In the genomic region with DNA sequence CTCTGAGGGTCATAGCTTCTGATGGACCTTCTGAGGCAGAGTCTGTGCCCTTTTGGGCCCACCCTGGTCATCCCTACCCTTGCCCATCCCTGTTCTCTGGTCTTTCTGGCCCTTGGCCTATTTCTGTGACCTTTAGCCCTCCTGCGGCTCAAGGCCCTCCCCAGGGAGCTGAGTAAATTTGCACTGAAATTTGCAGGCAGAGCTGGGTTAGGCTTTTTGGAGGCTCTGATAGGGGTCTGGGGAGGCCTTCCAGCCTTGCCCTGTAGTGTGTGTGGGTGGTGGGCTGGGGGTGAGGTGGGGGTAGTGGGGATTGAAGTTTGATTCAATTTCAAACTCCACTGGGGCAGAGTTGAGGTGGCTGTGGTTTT, we compare ENCODE assay signal across 14 cellular contexts. TPM values are rescaled to one million over a fixed set of nuclear protein-coding genes. Genes with fewer than 3 reads are reported as not detected.
A peak's percentile ranks its signal among the peaks of the same experiment; 100 is the strongest.
DNase-seq lines count a peak whose midpoint lies in the region; ATAC-seq, FAIRE-seq and TF ChIP-seq lines count a peak whose summit lies in the region.
"Had no signal": no experiment of that assay in that cellular context is flagged by ENCODE, and none has a peak within 500 bp of the region (broad histone marks: within the 10 kb centered on the region; RNA-seq: fewer than 3 reads in every experiment).

No MANE protein-coding gene starts in this region.

- 0% methylated on average over 1 of the region's 1 CpG for WGBS in GM12878 (ENCODE audit: insufficient coverage, insufficient replicate concordance, low lambda C conversion rate, missing lambda C conversion rate)

- DNase-seq in left ventricle myocardium inferior: peak; percentile 16
- no peak for DNase-seq in Right ventricle myocardium inferior (ENCODE audit: missing footprints)
- no peak for DNase-seq in GM12878 (ENCODE audit: low read depth, low spot score)
- DNase-seq in naive thymus-derived CD4-positive, alpha-beta T cell: no peak
- DNase-seq in upper lobe of right lung: no peak
- DNase-seq in NK-92 (lab: John Stamatoyannopoulos, UW; ENCODE audit: unreplicated experiment): no peak
- DNase-seq in ureter (ENCODE audit: low spot score): no peak
- DNase-seq: NCI-H2171 had no signal

- TF ChIP-seq CTCF in left ventricle myocardium inferior (IDR thresholded peaks at IDR 0.05; ENCODE audit: borderline replicate concordance): no peak
- no peak for TF ChIP-seq CTCF in GM12878 (IDR thresholded peaks at IDR 0.05 in 2 of 3, conservative IDR thresholded peaks at IDR 0.05 in 1 of 3; ENCODE audit: control insufficient read depth in 2 of 3, extremely low read depth in 1 of 3, insufficient read depth in 1 of 3, low read depth in 3 of 3, low read length in 3 of 3)
- no peak for TF ChIP-seq CTCF in upper lobe of right lung (IDR thresholded peaks at IDR 0.05)

- no peak for ATAC-seq in Right ventricle myocardium inferior
- no peak for ATAC-seq in GM12878
- no peak for ATAC-seq in naive thymus-derived CD4-positive, alpha-beta T cell
- no peak for ATAC-seq in upper lobe of right lung
- no peak for ATAC-seq in activated CD4-positive, CD25-positive, alpha-beta regulatory T cell treated with anti-CD3 and anti-CD28 coated beads, Interleukin-2, amount 50 U/mL, for 24 hours
- ATAC-seq: HCT116 had no signal

- H3K4me1 ChIP-seq in left ventricle myocardium inferior (peaks cover 100% of the 10 kb centered on the region), GM12878 (ENCODE audit: control insufficient read depth, insufficient read depth, low read length) (peaks cover 62% of the 10 kb centered on the region), upper lobe of right lung (peaks cover 97% of the 10 kb centered on the region)
- peaks cover 81 to 88% of the 10 kb centered on the region in 2 donors for H3K4me1 ChIP-seq in naive thymus-derived CD4-positive, alpha-beta T cell (ENCODE audit: control insufficient read depth in 2 of 2, insufficient read depth in 2 of 2, low read length in 2 of 2)

- BruUV-seq in GM12878 (replicated peaks; lab: Mats Ljungman, UMichigan): no TSS peak

- in situ Hi-C loops in GM12878 (cut with MboI): loop anchor here (10.0 kb wide), 1 partner anchor 1348 kb away; no protein-coding TSS in a partner anchor

- H3K36me3 Mint-ChIP-seq in naive thymus-derived CD4-positive, alpha-beta T cell: peaks cover 0 to 17% (median 9%) of the 10 kb centered on the region in 5 donors

- peak overlapping the region; percentile 100 for H3K4me2 ChIP-seq in GM12878 (ENCODE audit: control insufficient read depth, insufficient read depth)

- TF ChIP-seq RAD21 in GM12878 (IDR thresholded peaks at IDR 0.05; ENCODE audit: insufficient read depth, low read depth, low read length): no peak

- H3K4me3 ChIP-seq in left ventricle myocardium inferior: no peak overlapping the region
- peak overlapping the region; percentile 74 for H3K4me3 ChIP-seq in GM12878
- H3K4me3 ChIP-seq in naive thymus-derived CD4-positive, alpha-beta T cell (ENCODE audit: low read length): peak overlapping the region; percentile 47
- H3K4me3 ChIP-seq in upper lobe of right lung: no peak overlapping the region
- H3K4me3 ChIP-seq: SK-N-MC had no signal

- no peak for TF ChIP-seq EP300 in GM12878 (IDR thresholded peaks at IDR 0.05; ENCODE audit: borderline replicate concordance in 1 of 2, control insufficient read depth in 1 of 2, low read depth in 2 of 2, low read length in 2 of 2)

- POLR2A ChIA-PET in GM12878 (lab: Charles Lee): interaction anchor here (0.7 to 7.0 kb wide), 5 partner anchors 9 to 108 kb away, joined by 3 to 123 read pairs (median 6); a partner anchor contains a TSS
- POLR2A ChIA-PET in naive thymus-derived CD4-positive, alpha-beta T cell (lab: Charles Lee): interaction anchor here (0.5 to 34.9 kb wide), 8 partner anchors 5 to 1362 kb away, joined by 3 to 742 read pairs (median 5); a partner anchor contains a TSS

- FAIRE-seq in GM12878 (lab: Jason Lieb, UNC): no peak

- H3K4me3 Mint-ChIP-seq in naive thymus-derived CD4-positive, alpha-beta T cell: peak overlapping the region; percentile 80 to 97 (median 88)

- H3K27ac Mint-ChIP-seq in naive thymus-derived CD4-positive, alpha-beta T cell: peak overlapping the region; percentile 93 to 100 (median 99)

- peaks cover 73 to 97% (median 93%) of the 10 kb centered on the region in 7 donors for H3K4me1 Mint-ChIP-seq in naive thymus-derived CD4-positive, alpha-beta T cell

- no peak for TF ChIP-seq POLR2A in GM12878 (IDR thresholded peaks at IDR 0.05; ENCODE audit: low read depth, low read length)

- H2AFZ ChIP-seq in GM12878 (ENCODE audit: control insufficient read depth, low read depth, low read length): no peak overlapping the region

- peaks cover 0 to 10% (median 0%) of the 10 kb centered on the region in 11 donors for H3K9me3 Mint-ChIP-seq in naive thymus-derived CD4-positive, alpha-beta T cell

- peaks cover 0 to 9% (median 0%) of the 10 kb centered on the region in 5 donors for H3K27me3 Mint-ChIP-seq in naive thymus-derived CD4-positive, alpha-beta T cell

- peak overlapping the region; percentile 75 for H3K9ac ChIP-seq in GM12878 (ENCODE audit: control insufficient read depth, insufficient read depth, low read length)

- no peaks in the 10 kb centered on the region for H3K9me3 ChIP-seq in left ventricle myocardium inferior (replicated peaks)
- H3K9me3 ChIP-seq in GM12878 (replicated peaks; ENCODE audit: control insufficient read depth, insufficient read depth, low read length): no peaks in the 10 kb centered on the region
- no peaks in the 10 kb centered on the region for H3K9me3 ChIP-seq in naive thymus-derived CD4-positive, alpha-beta T cell (ENCODE audit: control insufficient read depth in 2 of 3, low read length in 3 of 3)
- no peaks in the 10 kb centered on the region for H3K9me3 ChIP-seq in upper lobe of right lung

- SMC1A ChIA-PET in GM12878 (lab: Charles Lee; ENCODE audit: uncharacterized antibody, unreplicated experiment): interaction anchor here (1.1 to 11.2 kb wide), 7 partner anchors 10 to 36 kb away, joined by 4 to 172 read pairs (median 5); a partner anchor contains a TSS

- no peaks in the 10 kb centered on the region for H3K27me3 ChIP-seq in left ventricle myocardium inferior (ENCODE audit: low read depth)
- no peaks in the 10 kb centered on the region for H3K27me3 ChIP-seq in GM12878 (replicated peaks in 1 of 2; ENCODE audit: control insufficient read depth in 2 of 2, insufficient read depth in 2 of 2, low read length in 1 of 2)
- no peaks in the 10 kb centered on the region for H3K27me3 ChIP-seq in naive thymus-derived CD4-positive, alpha-beta T cell (ENCODE audit: control insufficient read depth in 2 of 2, insufficient read depth in 2 of 2, low read length in 2 of 2)
- no peaks in the 10 kb centered on the region for H3K27me3 ChIP-seq in upper lobe of right lung

- H3K36me3 ChIP-seq in left ventricle myocardium inferior (peaks cover 7% of the 10 kb centered on the region), GM12878 (ENCODE audit: control insufficient read depth in 2 of 2, insufficient read depth in 2 of 2, low read length in 1 of 2) (peaks cover 9 to 12% of the 10 kb centered on the region in 2 experiments; a peak in 3 of 4 replicates), upper lobe of right lung (peaks cover 8% of the 10 kb centered on the region)
- peaks cover 0 to 7% (median 0%) of the 10 kb centered on the region in 3 experiments for H3K36me3 ChIP-seq in naive thymus-derived CD4-positive, alpha-beta T cell (ENCODE audit: control insufficient read depth in 2 of 3, insufficient read depth in 3 of 3, low read length in 3 of 3)

- H3K27ac ChIP-seq in left ventricle myocardium inferior (replicated peaks) (peak overlapping the region; percentile 90), GM12878 (ENCODE audit: control insufficient read depth, insufficient read depth) (peak overlapping the region; percentile 96), upper lobe of right lung (peak overlapping the region; percentile 71)
- peak overlapping the region; percentile 91 for H3K27ac ChIP-seq in naive thymus-derived CD4-positive, alpha-beta T cell (ENCODE audit: low read depth, low read length)
- H3K27ac ChIP-seq: C4-2B, HL-60, SK-N-MC had no signal

- intact Hi-C loops in left ventricle myocardium inferior (cut with micrococcal nuclease) (no loop called here), Right ventricle myocardium inferior (cut with DNase I) (no loop called here), GM12878 (cut with micrococcal nuclease; ENCODE audit: unreplicated experiment) (no loop called here), upper lobe of right lung (cut with DNase I) (no loop called here)
- intact Hi-C loops in naive thymus-derived CD4-positive, alpha-beta T cell (cut with micrococcal nuclease): loop anchor here (1.0 kb wide), 3 partner anchors 7 to 14 kb away; no protein-coding TSS in a partner anchor

- RAD21 ChIA-PET in GM12878 (lab: Charles Lee; ENCODE audit: unreplicated experiment): interaction anchor here (1.5 to 12.6 kb wide), 6 partner anchors 12 to 108 kb away, joined by 3 to 156 read pairs (median 13); a partner anchor contains a TSS

- CTCF ChIA-PET in GM12878 (lab: Yijun Ruan, JAX): interaction anchor here (1.2 to 6.6 kb wide), 12 partner anchors 8 to 214 kb away, joined by 3 to 58 read pairs (median 6); a partner anchor contains a TSS
- CTCF ChIA-PET in naive thymus-derived CD4-positive, alpha-beta T cell (lab: Charles Lee): interaction anchor here (0.6 to 5.1 kb wide), 10 partner anchors 8 to 28 kb away, joined by 3 to 26 read pairs (median 5); a partner anchor contains a TSS

- no peaks in the 10 kb centered on the region for H4K20me1 ChIP-seq in GM12878 (ENCODE audit: control insufficient read depth, insufficient read depth)

- peaks cover 94% of the 10 kb centered on the region for H3K79me2 ChIP-seq in GM12878 (ENCODE audit: control insufficient read depth, insufficient read depth, low read length)

RNA-seq across cellular contexts. Expression of a gene that starts 17.8 kb away (rescaled TPM):
- total RNA-seq in left ventricle myocardium inferior: 17.1 TPM
- total RNA-seq in Right ventricle myocardium inferior: 17.9 TPM
- 30.5 and 34.4 TPM in 2 replicates for total RNA-seq in GM12878 (2013; cell fraction: nucleolus; rRNA removed)
- total RNA-seq in GM12878 (2014; rRNA removed): 15.5 and 17.3 TPM in 2 replicates
- total RNA-seq in GM12878 (2014; rRNA removed; fragmentation: Illumina TruSeq; extraction: Trizol): 7.7 and 9.7 TPM in 2 replicates
- 33.6 and 34.8 TPM in 2 replicates for total RNA-seq in GM12878 (2021)
- 12.0 TPM for polyA plus RNA-seq in GM12878 (2011; ENCODE audit: low read depth)
- polyA plus RNA-seq in GM12878 (2011; rRNA removed): 3.1 and 7.8 TPM in 2 replicates
- polyA plus RNA-seq in GM12878 (2011; cell fraction: cytosol; rRNA removed): 10.0 and 13.4 TPM in 2 replicates
- polyA plus RNA-seq in GM12878 (2011; cell fraction: nucleus; rRNA removed): 29.2 and 38.2 TPM in 2 replicates
- 23.0 and 26.5 TPM in 2 replicates for polyA plus RNA-seq in GM12878 (2012)
- polyA plus RNA-seq in GM12878 (2014; fragmentation: Illumina TruSeq; extraction: Trizol): 8.0 and 23.8 TPM in 2 replicates
- under 1 TPM; 0.13 to 0.16 TPM for polyA plus RNA-seq in GM12878 (2014; fragmentation: Nextera tagmentation; extraction: Ambion mirVana)
- polyA plus RNA-seq in GM12878 (2014; rRNA removed): 14.3 and 20.2 TPM in 2 replicates
- 10 to 100 TPM; 12.9 to 15.4 TPM for polyA plus RNA-seq in GM12878 (2016; fragmentation: Nextera tagmentation; extraction: Ambion mirVana)
- polyA minus RNA-seq in GM12878 (2011; rRNA and poly(A)+ RNA removed): 8.7 and 13.7 TPM in 2 replicates
- polyA minus RNA-seq in GM12878 (2011; cell fraction: cytosol; rRNA and poly(A)+ RNA removed): 15.1 and 20.3 TPM in 2 replicates
- polyA minus RNA-seq in GM12878 (2011; cell fraction: nucleus; rRNA and poly(A)+ RNA removed): 9.7 and 15.5 TPM in 2 replicates
- total RNA-seq in naive thymus-derived CD4-positive, alpha-beta T cell: 100 to 1,000 TPM in 1 of 5 experiments, 10 to 100 TPM in 4; 40.0 to 115 (median 43.8) TPM
- 10 to 100 TPM in 1 of 2 donors, 1 to 10 TPM in 1; 6.7 to 16.5 TPM for polyA plus RNA-seq in naive thymus-derived CD4-positive, alpha-beta T cell
- total RNA-seq in upper lobe of right lung: 69.7 TPM
- total RNA-seq in ureter: 34.9 TPM

RNA-seq across cellular contexts. Expression of a gene that starts 37.7 kb away (rescaled TPM):
- 0.88 TPM for total RNA-seq in left ventricle myocardium inferior
- total RNA-seq in Right ventricle myocardium inferior: 0.92 TPM
- not detected in 2 replicates for total RNA-seq in GM12878 (2013; cell fraction: nucleolus; rRNA removed)
- total RNA-seq in GM12878 (2014; rRNA removed): not detected in 2 replicates
- not detected in 2 replicates for total RNA-seq in GM12878 (2014; rRNA removed; fragmentation: Illumina TruSeq; extraction: Trizol)
- total RNA-seq in GM12878 (2021): not detected in 2 replicates
- polyA plus RNA-seq in GM12878 (2011; ENCODE audit: low read depth): not detected
- not detected in 2 replicates for polyA plus RNA-seq in GM12878 (2011; rRNA removed)
- not detected in 2 replicates for polyA plus RNA-seq in GM12878 (2011; cell fraction: cytosol; rRNA removed)
- polyA plus RNA-seq in GM12878 (2011; cell fraction: nucleus; rRNA removed): not detected in 2 replicates
- not detected in 2 replicates for polyA plus RNA-seq in GM12878 (2012)
- not detected in 2 replicates for polyA plus RNA-seq in GM12878 (2014; fragmentation: Illumina TruSeq; extraction: Trizol)
- not detected for polyA plus RNA-seq in GM12878 (2014; fragmentation: Nextera tagmentation; extraction: Ambion mirVana)
- not detected in 2 replicates for polyA plus RNA-seq in GM12878 (2014; rRNA removed)
- 1 to 10 TPM in 1 of 2 experiments, not detected in 1; 1.6 TPM for polyA plus RNA-seq in GM12878 (2016; fragmentation: Nextera tagmentation; extraction: Ambion mirVana)
- polyA minus RNA-seq in GM12878 (2011; rRNA and poly(A)+ RNA removed): not detected in 2 replicates
- polyA minus RNA-seq in GM12878 (2011; cell fraction: cytosol; rRNA and poly(A)+ RNA removed): not detected in 2 replicates
- not detected in 2 replicates for polyA minus RNA-seq in GM12878 (2011; cell fraction: nucleus; rRNA and poly(A)+ RNA removed)
- under 1 TPM in 1 of 5 experiments, not detected in 4; 0.27 TPM for total RNA-seq in naive thymus-derived CD4-positive, alpha-beta T cell
- not detected for polyA plus RNA-seq in naive thymus-derived CD4-positive, alpha-beta T cell
- total RNA-seq in upper lobe of right lung: 2.8 TPM
- 2.0 TPM for total RNA-seq in ureter
- total RNA-seq: epithelial cell of proximal tubule had no signal

RNA-seq across cellular contexts. Expression of a gene that starts 39.1 kb away (rescaled TPM):
- total RNA-seq in left ventricle myocardium inferior (0.55 TPM), Right ventricle myocardium inferior (1.9 TPM), GM12878 (2014; rRNA removed) (39.0 and 43.8 TPM in 2 replicates), GM12878 (2014; rRNA removed; fragmentation: Illumina TruSeq; extraction: Trizol) (46.8 and 53.0 TPM in 2 replicates), GM12878 (2021) (47.7 and 52.0 TPM in 2 replicates), upper lobe of right lung (1.4 TPM), ureter (3.1 TPM)
- total RNA-seq in GM12878 (2013; cell fraction: nucleolus; rRNA removed): 25.9 and 32.3 TPM in 2 replicates
- polyA plus RNA-seq in GM12878 (2011; ENCODE audit: low read depth): 20.0 TPM
- polyA plus RNA-seq in GM12878 (2011; rRNA removed) (43.1 and 48.5 TPM in 2 replicates), GM12878 (2014; fragmentation: Illumina TruSeq; extraction: Trizol) (54.4 and 59.6 TPM in 2 replicates), GM12878 (2014; fragmentation: Nextera tagmentation; extraction: Ambion mirVana) (10 to 100 TPM; 13.3 to 18.6 TPM), GM12878 (2014; rRNA removed) (25.9 and 26.3 TPM in 2 replicates), GM12878 (2016; fragmentation: Nextera tagmentation; extraction: Ambion mirVana) (10 to 100 TPM; 59.3 to 60.9 TPM)
- 18.9 and 20.1 TPM in 2 replicates for polyA plus RNA-seq in GM12878 (2011; cell fraction: cytosol; rRNA removed)
- polyA plus RNA-seq in GM12878 (2011; cell fraction: nucleus; rRNA removed): 18.7 and 26.9 TPM in 2 replicates
- 18.9 and 19.5 TPM in 2 replicates for polyA plus RNA-seq in GM12878 (2012)
- 15.8 and 24.1 TPM in 2 replicates for polyA minus RNA-seq in GM12878 (2011; rRNA and poly(A)+ RNA removed)
- polyA minus RNA-seq in GM12878 (2011; cell fraction: cytosol; rRNA and poly(A)+ RNA removed): 9.6 and 10.5 TPM in 2 replicates
- 12.3 and 28.6 TPM in 2 replicates for polyA minus RNA-seq in GM12878 (2011; cell fraction: nucleus; rRNA and poly(A)+ RNA removed)
- total RNA-seq in naive thymus-derived CD4-positive, alpha-beta T cell: 10 to 100 TPM in 1 of 5 experiments, 1 to 10 TPM in 1, under 1 TPM in 3; 0.51 to 73.6 (median 0.85) TPM
- under 1 TPM; 0.09 to 0.24 TPM for polyA plus RNA-seq in naive thymus-derived CD4-positive, alpha-beta T cell

Comparison
In these comparisons a context has a peak if more than half of its experiments do, and no peak if none do; other contexts are left out.
1. H3K4me3 ChIP-seq: peak in GM12878 (single experiment) and naive thymus-derived CD4-positive, alpha-beta T cell (single experiment); none in left ventricle myocardium inferior (single experiment) and upper lobe of right lung (single experiment).
2. intact Hi-C loops: an anchor here in naive thymus-derived CD4-positive, alpha-beta T cell (1.0 kb wide); none called in left ventricle myocardium inferior, Right ventricle myocardium inferior, GM12878 and upper lobe of right lung.
3. Peak in every context shown above with its lines, with median percentiles within 50 percentile points of each other: H3K27ac ChIP-seq.